ENCODE assay signal across 11 cellular contexts in the genomic region with DNA sequence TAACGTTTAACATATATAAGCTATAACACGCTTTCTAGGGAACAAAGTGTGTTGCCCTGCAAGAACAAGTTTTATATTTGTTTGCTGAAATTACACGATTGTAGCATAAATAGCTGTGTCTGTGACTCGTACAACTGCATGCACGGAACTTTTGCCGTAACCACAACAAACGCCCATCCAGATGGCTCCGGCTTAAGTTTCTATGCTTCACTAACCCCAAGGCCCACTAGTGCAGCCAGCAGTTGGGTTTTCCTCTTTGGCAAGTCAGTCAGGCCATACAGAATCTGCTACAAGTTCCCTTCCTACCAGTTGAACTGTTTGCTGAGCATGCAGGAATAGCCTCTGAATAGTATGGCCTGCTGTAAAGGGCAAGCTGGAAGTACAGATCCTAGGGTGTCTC. TPM values are rescaled to one million over a fixed set of nuclear protein-coding genes. Genes with fewer than 3 reads are reported as not detected.
A peak's percentile ranks its signal among the peaks of the same experiment; 100 is the strongest.
DNase-seq lines count a peak whose midpoint lies in the region; FAIRE-seq and TF ChIP-seq lines count a peak whose summit lies in the region.
"Had no signal": no experiment of that assay in that cellular context is flagged by ENCODE, and none has a peak within 500 bp of the region (broad histone marks: within the 10 kb centered on the region; RNA-seq: fewer than 3 reads in every experiment).

No MANE protein-coding gene starts in this region.

- H3K9me3 Mint-ChIP-seq in glutamatergic neuron (ENCODE audit: unreplicated experiment), result no peaks in the 10 kb centered on the region
- H3K9me3 Mint-ChIP-seq: stimulated activated naive CD8-positive, alpha-beta T cell treated with anti-CD3 and anti-CD28 coated beads, Interleukin-15, amount 100 ng/mL, for 72 hours had no signal

- H3K9me2 ChIP-seq in GM23248 (ENCODE audit: insufficient read depth), result no peaks in the 10 kb centered on the region

- H3F3A ChIP-seq in GM23248 (ENCODE audit: insufficient read depth), result peaks cover 38% of the 10 kb centered on the region

- DNase-seq in AG20443 (ENCODE audit: low spot score) (peak; percentile 76), GM23248 (peak; percentile 66), NCI-H446 treated with DMSO at 0.1 percent for 48 hours (lab: John Stamatoyannopoulos, UW) (peak; percentile 62), glutamatergic neuron (peak; percentile 28), KG1 (lab: John Stamatoyannopoulos, UW) (no peak), HTR-8/SVneo (ENCODE audit: insufficient read length, low spot score) (no peak), MV-4-11 (lab: John Stamatoyannopoulos, UW) (no peak), hypothalamus (lab: John Stamatoyannopoulos, UW) (no peak)
- DNase-seq: activated CD4-positive, alpha-beta T cell treated with anti-CD3 and anti-CD28 coated beads for 4 hours; effector memory CD4-positive, alpha-beta T cell; stimulated activated naive CD8-positive, alpha-beta T cell treated with anti-CD3 and anti-CD28 coated beads, Interleukin-15, amount 100 ng/mL, for 72 hours had no signal

- FAIRE-seq in HTR-8/SVneo (lab: Jason Lieb, UNC), result no peak

- no peak for TF ChIP-seq CTCF in glutamatergic neuron (IDR thresholded peaks at IDR 0.05; ENCODE audit: partially characterized antibody, unreplicated experiment)

- H3K27me3 ChIP-seq in GM23248 (replicated peaks; ENCODE audit: insufficient read depth), result no peaks in the 10 kb centered on the region

- H3K79me2 ChIP-seq in GM23248 (ENCODE audit: insufficient read depth), result no peaks in the 10 kb centered on the region

- H3K36me3 Mint-ChIP-seq in glutamatergic neuron (ENCODE audit: unreplicated experiment), result no peaks in the 10 kb centered on the region

- no peak overlapping the region for H3K9ac ChIP-seq in GM23248

- WGBS in GM23248 (ENCODE audit: low coverage in 1 of 2, low lambda C conversion rate in 2 of 2, missing lambda C conversion rate in 2 of 2), 2 experiments, result 58 to 61% methylated on average over 8 of the region's 8 CpGs

- H2AFZ ChIP-seq in GM23248, result no peak overlapping the region

- no peaks in the 10 kb centered on the region for H3K36me3 ChIP-seq in GM23248 (ENCODE audit: low read depth)

- H3K4me3 Mint-ChIP-seq in glutamatergic neuron (ENCODE audit: unreplicated experiment), result peak overlapping the region; percentile 55
- H3K4me3 Mint-ChIP-seq: stimulated activated naive CD8-positive, alpha-beta T cell treated with anti-CD3 and anti-CD28 coated beads, Interleukin-15, amount 100 ng/mL, for 72 hours had no signal

- H3K4me1 Mint-ChIP-seq in glutamatergic neuron (ENCODE audit: low read depth, unreplicated experiment), result peaks cover 33% of the 10 kb centered on the region

- peak overlapping the region; percentile 88 for H3K27ac Mint-ChIP-seq in glutamatergic neuron (ENCODE audit: unreplicated experiment)
- H3K27ac Mint-ChIP-seq: stimulated activated naive CD8-positive, alpha-beta T cell treated with anti-CD3 and anti-CD28 coated beads, Interleukin-15, amount 100 ng/mL, for 72 hours had no signal

- H3K4me2 ChIP-seq in GM23248 (ENCODE audit: unreplicated experiment), result no peak overlapping the region

- H3K4me1 ChIP-seq in GM23248 (ENCODE audit: insufficient read depth), result peaks cover 31% of the 10 kb centered on the region

- in situ Hi-C loops in GM23248 (cut with MboI), result no loop called here

- no peak overlapping the region for H3K4me3 ChIP-seq in GM23248

- no peaks in the 10 kb centered on the region for H3K9me3 ChIP-seq in GM23248 (ENCODE audit: low read depth)

- H3K27ac ChIP-seq in GM23248, result no peak overlapping the region

- H4K20me1 ChIP-seq in GM23248 (ENCODE audit: insufficient read depth), result no peaks in the 10 kb centered on the region

- no peaks in the 10 kb centered on the region for H3K27me3 Mint-ChIP-seq in glutamatergic neuron (ENCODE audit: unreplicated experiment)

RNA-seq across cellular contexts. Expression of gene CSRP2, which starts 12.1 kb away (rescaled TPM):
- 53.0 and 62.2 TPM in 2 replicates for total RNA-seq in GM23248 (2014; rRNA removed; shearing (Covaris generic))
- polyA plus RNA-seq in GM23248 (2016; fragmentation: Nextera tagmentation; extraction: Ambion mirVana), result 80.5 and 82.8 TPM in 2 replicates
- total RNA-seq in glutamatergic neuron (ENCODE audit: unreplicated experiment), result 50.5 TPM

Comparison
In these comparisons a context has a peak if more than half of its experiments do, and no peak if none do; other contexts are left out.
1. DNase-seq: peak in AG20443 (single experiment), GM23248 (single experiment), NCI-H446 treated with DMSO at 0.1 percent for 48 hours (single experiment) and glutamatergic neuron (single experiment); none in KG1 (single experiment), HTR-8/SVneo (single experiment), MV-4-11 (single experiment) and hypothalamus (0 of 51).